Comparison of ENCODE assay signal across 8 cellular contexts in the genomic region with DNA sequence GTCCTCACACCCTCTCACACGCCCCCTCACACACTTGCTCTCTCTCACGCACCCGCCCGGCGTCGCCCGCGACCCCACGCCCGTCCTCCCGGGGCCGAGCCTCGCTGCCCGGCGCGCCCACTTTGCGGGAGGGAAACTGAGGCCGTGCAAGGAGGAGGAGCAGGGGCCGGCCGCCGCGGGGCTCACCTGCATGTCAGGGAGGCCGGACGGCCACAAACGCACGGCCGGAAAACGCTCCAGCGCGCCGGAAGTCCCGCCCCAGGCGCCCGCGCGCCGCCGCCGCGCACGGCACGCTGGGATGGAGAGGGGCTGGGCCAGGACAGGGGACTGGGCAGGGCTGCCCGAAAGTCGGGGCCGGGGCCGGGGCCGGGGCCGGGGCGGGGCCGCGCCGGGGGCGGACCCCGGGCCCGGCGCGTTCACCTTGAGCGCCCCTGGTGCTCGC. TPM values are rescaled to one million over a fixed set of nuclear protein-coding genes. Genes with fewer than 3 reads are reported as not detected.
DNase-seq lines count a peak whose midpoint lies in the region; ATAC-seq and TF ChIP-seq lines count a peak whose summit lies in the region.

A gene (minus strand): TSS at position 222 of the 442 bp plus-strand sequence. CDS start 5,994 bp downstream, outside the sequence.

- no peaks in the 10 kb centered on the region for H3K9me3 ChIP-seq in adipocyte (ENCODE audit: control insufficient read depth, low read length)
- H3K9me3 ChIP-seq in heart left ventricle, result no peaks in the 10 kb centered on the region
- no peaks in the 10 kb centered on the region for H3K9me3 ChIP-seq in upper lobe of left lung

- peaks cover 5% of the 10 kb centered on the region for H3K36me3 ChIP-seq in adipocyte (ENCODE audit: control insufficient read depth, insufficient read depth, low read length, severe bottlenecking)
- peaks cover 0 to 5% (median 0%) of the 10 kb centered on the region in 9 donors for H3K36me3 ChIP-seq in heart left ventricle
- peaks cover 0 to 7% (median 0%) of the 10 kb centered on the region in 4 donors for H3K36me3 ChIP-seq in upper lobe of left lung

- TF ChIP-seq CTCF in GM12864 (IDR thresholded peaks at IDR 0.05; ENCODE audit: low read depth, low read length, missing control alignments), result no peak
- TF ChIP-seq CTCF in heart left ventricle (IDR thresholded peaks at IDR 0.05), result peak in 2 of 12 donors; percentile 4 to 16
- TF ChIP-seq CTCF in upper lobe of left lung (IDR thresholded peaks at IDR 0.05), result no peak

- ATAC-seq in HG02588 (IDR thresholded peaks at IDR 0.05; ENCODE audit: unreplicated experiment) (peak; percentile 83), heart left ventricle (peak; percentile 84 to 97 (median 96)), upper lobe of left lung (ENCODE audit: low FRiP score in 2 of 2) (peak; percentile 93 to 95)

- H3K4me3 ChIP-seq in GM12864 (ENCODE audit: low read depth, low read length) (peak within 1 kb of the TSS; percentile 93), adipocyte (ENCODE audit: low read length) (peak within 1 kb of the TSS; percentile 91), heart left ventricle (peak within 1 kb of the TSS; percentile 39 to 98 (median 92)), upper lobe of left lung (peak within 1 kb of the TSS; percentile 76 to 96 (median 90))

- peak within 1 kb of the TSS; percentile 92 for H3K9ac ChIP-seq in adipocyte (ENCODE audit: low read length)

- TF ChIP-seq EP300 in upper lobe of left lung (IDR thresholded peaks at IDR 0.05), result no peak

- peaks cover 16% of the 10 kb centered on the region for H3K4me1 ChIP-seq in adipocyte (ENCODE audit: control insufficient read depth, insufficient read depth, low read length)
- peaks cover 0 to 24% (median 13%) of the 10 kb centered on the region in 12 donors for H3K4me1 ChIP-seq in heart left ventricle
- H3K4me1 ChIP-seq in upper lobe of left lung, result peaks cover 13 to 26% (median 17%) of the 10 kb centered on the region in 4 donors

- H3K27ac ChIP-seq in heart left ventricle (peak within 1 kb of the TSS; percentile 79 to 99 (median 95)), upper lobe of left lung (peak within 1 kb of the TSS; percentile 91 to 95 (median 92))

- peak; percentile 39 for DNase-seq in GM12864 (ENCODE audit: low read depth)
- peak; percentile 81 for DNase-seq in NCI-H1092 (lab: John Stamatoyannopoulos, UW)
- peak; percentile 64 for DNase-seq in T follicular helper cell (ENCODE audit: low read depth)
- DNase-seq in adipocyte (ENCODE audit: low read depth), result peak; percentile 90
- peak; percentile 89 to 94 (median 89) for DNase-seq in heart left ventricle
- DNase-seq in posterior vena cava (ENCODE audit: low spot score), result peak; percentile 96
- peak; percentile 86 to 99 for DNase-seq in upper lobe of left lung

- TF ChIP-seq POLR2A in heart left ventricle (IDR thresholded peaks at IDR 0.05) (peak in 1 of 2 donors; percentile 59), upper lobe of left lung (IDR thresholded peaks at IDR 0.05) (peak in 1 of 4 donors; percentile 66)

- H3K27me3 ChIP-seq in adipocyte (replicated peaks; ENCODE audit: control insufficient read depth, insufficient read depth, low read length), result no peaks in the 10 kb centered on the region
- H3K27me3 ChIP-seq in heart left ventricle, result no peaks in the 10 kb centered on the region
- no peaks in the 10 kb centered on the region for H3K27me3 ChIP-seq in upper lobe of left lung

- 0 to 1% (median 1%) methylated on average over 28 to 59 of the region's 59 CpGs for WGBS in heart left ventricle, 4 donors
- 1 to 4% methylated on average over 9 to 25 of the region's 59 CpGs for WGBS in upper lobe of left lung, 2 donors

- intact Hi-C loops in heart left ventricle (cut with DNase I), result loop anchor here in 2 of 10 donors (1.0 to 5.0 kb wide), 3 partner anchors 64 to 113 kb away; a partner anchor contains a TSS
- intact Hi-C loops in posterior vena cava (cut with DNase I), result no loop called here

RNA-seq across cellular contexts. Expression of the gene that starts here (rescaled TPM):
- total RNA-seq in heart left ventricle (10 to 100 TPM; 42.0 to 87.7 (median 58.9) TPM), posterior vena cava (10 to 100 TPM; 57.9 to 88.5 TPM), upper lobe of left lung (100 to 1,000 TPM in 1 of 6 donors, 10 to 100 TPM in 5; 34.6 to 144 (median 59.1) TPM)
- polyA plus RNA-seq in heart left ventricle, result 10 to 100 TPM; 30.8 to 55.3 TPM

Comparison
In these comparisons a context has a peak if more than half of its experiments do, and no peak if none do; other contexts are left out.
1. Peak in every context shown above with its lines: DNase-seq, ATAC-seq, H3K4me3 ChIP-seq and H3K27ac ChIP-seq.
2. DNase-seq: peak in every context shown above with its lines; median percentile 96 in posterior vena cava; 92 in upper lobe of left lung; 90 in adipocyte; 89 in heart left ventricle; 81 in NCI-H1092; 64 in T follicular helper cell; 39 in GM12864.